Comparison of ENCODE assay signal across 8 cellular contexts in genomic region chr10:124632064-124632531, GRCh38.
DNase-seq lines count a peak whose midpoint lies in the region; ATAC-seq, FAIRE-seq and TF ChIP-seq lines count a peak whose summit lies in the region.

No MANE protein-coding gene starts in this region.

- no peak for TF ChIP-seq CTCF in sigmoid colon (IDR thresholded peaks at IDR 0.05)

- H3K4me3 ChIP-seq in sigmoid colon = no peak overlapping the region

- intact Hi-C loops in sigmoid colon (cut with DNase I) = no loop called here

- no peak for FAIRE-seq in GM12892 (lab: Jason Lieb, UNC)

- TF ChIP-seq EP300 in sigmoid colon (IDR thresholded peaks at IDR 0.05) = no peak

- 78 to 84% methylated on average over 19 of the region's 19 CpGs for WGBS in sigmoid colon, 2 donors

- no peak overlapping the region for H3K4me3 Mint-ChIP-seq in T-helper 2 cell treated with Interferon-gamma antibody and Interleukin-4, amounts not matched to agents 5 μg/mL and 100 μg/mL, for 36 hours
- no peak overlapping the region for H3K4me3 Mint-ChIP-seq in activated T-helper 17 cell treated with anti-CD3 and anti-CD28 coated beads, Interleukin-2, amount 50 U/mL, for 72 hours

- peaks cover 15% of the 10 kb centered on the region for H3K36me3 Mint-ChIP-seq in T-helper 2 cell treated with Interferon-gamma antibody and Interleukin-4, amounts not matched to agents 5 μg/mL and 100 μg/mL, for 36 hours (ENCODE audit: low read depth)
- H3K36me3 Mint-ChIP-seq in activated T-helper 17 cell treated with anti-CD3 and anti-CD28 coated beads, Interleukin-2, amount 50 U/mL, for 72 hours (ENCODE audit: low read depth) = peaks cover 25% of the 10 kb centered on the region

- no peaks in the 10 kb centered on the region for H3K9me3 ChIP-seq in sigmoid colon

- H3K4me1 Mint-ChIP-seq in T-helper 2 cell treated with Interferon-gamma antibody and Interleukin-4, amounts not matched to agents 5 μg/mL and 100 μg/mL, for 36 hours (ENCODE audit: low read depth) = peaks cover 18% of the 10 kb centered on the region
- peaks cover 14% of the 10 kb centered on the region for H3K4me1 Mint-ChIP-seq in activated T-helper 17 cell treated with anti-CD3 and anti-CD28 coated beads, Interleukin-2, amount 50 U/mL, for 72 hours

- H3K27me3 ChIP-seq in sigmoid colon = no peaks in the 10 kb centered on the region

- no peak for ATAC-seq in activated T-helper 17 cell treated with anti-CD3 and anti-CD28 coated beads, Interleukin-2, amount 50 U/mL, for 72 hours (replicated peaks)
- ATAC-seq in HG03135 (IDR thresholded peaks at IDR 0.05; ENCODE audit: unreplicated experiment) = no peak

- peaks cover 11% of the 10 kb centered on the region for H3K9me3 Mint-ChIP-seq in T-helper 2 cell treated with Interferon-gamma antibody and Interleukin-4, amounts not matched to agents 5 μg/mL and 100 μg/mL, for 36 hours
- no peaks in the 10 kb centered on the region for H3K9me3 Mint-ChIP-seq in activated T-helper 17 cell treated with anti-CD3 and anti-CD28 coated beads, Interleukin-2, amount 50 U/mL, for 72 hours

- H3K4me1 ChIP-seq in sigmoid colon = peaks cover 0 to 55% (median 38%) of the 10 kb centered on the region in 4 donors

- H3K27me3 Mint-ChIP-seq in T-helper 2 cell treated with Interferon-gamma antibody and Interleukin-4, amounts not matched to agents 5 μg/mL and 100 μg/mL, for 36 hours (ENCODE audit: low read depth) = peaks cover 2% of the 10 kb centered on the region
- H3K27me3 Mint-ChIP-seq in activated T-helper 17 cell treated with anti-CD3 and anti-CD28 coated beads, Interleukin-2, amount 50 U/mL, for 72 hours = no peaks in the 10 kb centered on the region

- TF ChIP-seq POLR2A in sigmoid colon (IDR thresholded peaks at IDR 0.05) = no peak
- TF ChIP-seq POLR2A in GM12892 (IDR thresholded peaks at IDR 0.05; ENCODE audit: low read depth, low read length) = no peak

- peak in 3 of 5 experiments; percentile 28 to 46 (median 32) for DNase-seq in T-helper 2 cell
- no peak for DNase-seq in T-helper 2 cell treated with Interferon-gamma antibody and Interleukin-4, amounts not matched to agents 5 μg/mL and 100 μg/mL, for 36 hours (ENCODE audit: low spot score)
- peak; percentile 56 for DNase-seq in activated CD4-positive, alpha-beta T cell treated with anti-CD3 and anti-CD28 coated beads, Interleukin-2, amount 50 U/mL, for 1 hour
- DNase-seq in fibroblast of gingiva (ENCODE audit: low read depth) = peak; percentile 21
- no peak for DNase-seq in sigmoid colon
- DNase-seq in GM12892 (ENCODE audit: insufficient read length) = no peak

- no peak overlapping the region for H3K27ac Mint-ChIP-seq in T-helper 2 cell treated with Interferon-gamma antibody and Interleukin-4, amounts not matched to agents 5 μg/mL and 100 μg/mL, for 36 hours
- no peak overlapping the region for H3K27ac Mint-ChIP-seq in activated T-helper 17 cell treated with anti-CD3 and anti-CD28 coated beads, Interleukin-2, amount 50 U/mL, for 72 hours

- H3K36me3 ChIP-seq in sigmoid colon = no peaks in the 10 kb centered on the region

- peak overlapping the region in 3 of 4 donors; percentile 9 to 55 (median 52) for H3K27ac ChIP-seq in sigmoid colon

Comparison
In these comparisons a context has a peak if more than half of its experiments do, and no peak if none do; other contexts are left out.
1. DNase-seq: peak in T-helper 2 cell (3 of 5), activated CD4-positive, alpha-beta T cell treated with anti-CD3 and anti-CD28 coated beads, Interleukin-2, amount 50 U/mL, for 1 hour (single experiment) and fibroblast of gingiva (single experiment); none in T-helper 2 cell treated with Interferon-gamma antibody and Interleukin-4, amounts not matched to agents 5 μg/mL and 100 μg/mL, for 36 hours (single experiment), sigmoid colon (single experiment) and GM12892 (single experiment).